8 cellular contexts compared by ENCODE assay signal in the genomic region with DNA sequence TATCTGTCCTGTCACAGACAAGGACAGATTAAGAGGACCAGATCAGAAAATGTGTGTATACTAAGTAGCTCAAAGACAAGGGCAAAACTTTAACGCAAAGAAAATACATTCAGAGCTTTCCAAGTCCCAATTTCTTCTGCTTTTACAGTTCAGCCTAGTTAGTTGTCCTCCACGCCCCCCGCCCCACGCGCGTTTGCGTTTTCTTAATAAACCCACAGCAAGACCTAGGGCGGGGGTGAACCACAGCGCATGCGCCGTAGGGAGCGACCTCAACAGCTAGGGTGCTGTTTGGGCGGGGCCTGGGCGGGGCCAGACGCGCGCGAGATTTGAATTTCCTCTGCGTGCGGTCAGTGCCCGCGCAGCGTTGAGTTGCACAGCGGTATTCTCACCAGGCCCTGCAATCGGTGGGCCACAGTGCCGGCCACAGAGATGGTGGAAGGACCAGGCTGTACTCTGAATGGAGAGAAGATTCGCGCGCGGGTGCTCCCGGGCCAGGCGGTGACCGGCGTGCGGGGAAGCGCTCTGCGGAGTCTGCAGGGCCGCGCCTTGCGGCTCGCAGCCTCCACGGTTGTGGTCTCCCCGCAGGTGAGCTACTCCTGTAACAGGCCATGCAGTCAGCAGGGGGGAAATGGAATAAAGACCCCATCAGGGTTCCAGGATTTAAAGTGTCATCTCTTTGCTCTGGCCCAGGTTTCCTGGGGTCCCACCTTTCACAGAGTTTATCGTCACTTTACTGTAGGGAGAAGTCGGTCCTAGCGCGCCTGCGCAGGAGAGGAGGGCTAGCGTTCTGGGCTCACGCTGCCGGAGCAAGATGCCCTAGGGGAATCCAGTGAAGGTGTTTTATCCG. TPM values are rescaled to one million over a fixed set of nuclear protein-coding genes. Genes with fewer than 3 reads are reported as not detected.
A peak's percentile ranks its signal among the peaks of the same experiment; 100 is the strongest.
DNase-seq lines count a peak whose midpoint lies in the region; ATAC-seq and TF ChIP-seq lines count a peak whose summit lies in the region.

A gene with protein sequence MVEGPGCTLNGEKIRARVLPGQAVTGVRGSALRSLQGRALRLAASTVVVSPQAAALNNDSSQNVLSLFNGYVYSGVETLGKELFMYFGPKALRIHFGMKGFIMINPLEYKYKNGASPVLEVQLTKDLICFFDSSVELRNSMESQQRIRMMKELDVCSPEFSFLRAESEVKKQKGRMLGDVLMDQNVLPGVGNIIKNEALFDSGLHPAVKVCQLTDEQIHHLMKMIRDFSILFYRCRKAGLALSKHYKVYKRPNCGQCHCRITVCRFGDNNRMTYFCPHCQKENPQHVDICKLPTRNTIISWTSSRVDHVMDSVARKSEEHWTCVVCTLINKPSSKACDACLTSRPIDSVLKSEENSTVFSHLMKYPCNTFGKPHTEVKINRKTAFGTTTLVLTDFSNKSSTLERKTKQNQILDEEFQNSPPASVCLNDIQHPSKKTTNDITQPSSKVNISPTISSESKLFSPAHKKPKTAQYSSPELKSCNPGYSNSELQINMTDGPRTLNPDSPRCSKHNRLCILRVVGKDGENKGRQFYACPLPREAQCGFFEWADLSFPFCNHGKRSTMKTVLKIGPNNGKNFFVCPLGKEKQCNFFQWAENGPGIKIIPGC (plus strand): TSS at position 350 of the 847 bp plus-strand sequence. CDS start 80 bp downstream, at position 430.

- ATAC-seq in GM21737 (IDR thresholded peaks at IDR 0.05; ENCODE audit: unreplicated experiment) (peak; percentile 90), natural killer cell (peak; percentile 93 to 95 (median 94))

- no peaks in the 10 kb centered on the region for H3K27me3 ChIP-seq in Peyer's patch

- TF ChIP-seq POLR2A in Peyer's patch (IDR thresholded peaks at IDR 0.05) = no peak

- peaks cover 9 to 15% of the 10 kb centered on the region in 2 donors for H3K4me1 Mint-ChIP-seq in natural killer cell

- no peaks in the 10 kb centered on the region for H3K36me3 Mint-ChIP-seq in natural killer cell

- H3K4me1 ChIP-seq in Peyer's patch = peaks cover 0 to 4% (median 2%) of the 10 kb centered on the region in 4 donors

- DNase-seq in DMS79 treated with DMSO at 0.1 percent for 48 hours (lab: John Stamatoyannopoulos, UW) (peak; percentile 45), KG1 (lab: John Stamatoyannopoulos, UW) (peak; percentile 51), Peyer's patch (peak; percentile 83 to 97 (median 90)), fibroblast of mammary gland (ENCODE audit: low read depth) (peak; percentile 85), natural killer cell (peak; percentile 82)
- peak; percentile 97 to 98 for DNase-seq in activated T-cell treated with anti-CD3 and anti-CD28 coated beads, Interleukin-2, amount 50 U/mL, for 48 hours
- peak; percentile 78 to 94 (median 92) for DNase-seq in stimulated activated naive CD4-positive, alpha-beta T cell (lab: John Stamatoyannopoulos, UW)

- no peaks in the 10 kb centered on the region for H3K36me3 ChIP-seq in Peyer's patch

- intact Hi-C loops in natural killer cell (cut with micrococcal nuclease) = loop anchor here (1.0 kb wide), 1 partner anchor 133 kb away; a partner anchor contains a TSS

- H3K27me3 Mint-ChIP-seq in natural killer cell (ENCODE audit: low read depth in 2 of 2) = no peaks in the 10 kb centered on the region

- H3K4me3 Mint-ChIP-seq in natural killer cell = peak within 1 kb of the TSS; percentile 95

- H3K4me3 ChIP-seq in Peyer's patch (peak within 1 kb of the TSS; percentile 47 to 72 (median 68)), fibroblast of mammary gland (ENCODE audit: control insufficient read depth, low read depth, low read length) (peak within 1 kb of the TSS; percentile 75)

- H3K27ac ChIP-seq in Peyer's patch = peak within 1 kb of the TSS in 2 of 4 donors; percentile 23 to 27

- TF ChIP-seq CTCF in Peyer's patch (IDR thresholded peaks at IDR 0.05) (no peak), fibroblast of mammary gland (conservative IDR thresholded peaks at IDR 0.05; ENCODE audit: control insufficient read depth, insufficient read depth, low read depth, low read length) (no peak), natural killer cell (IDR thresholded peaks at IDR 0.05) (no peak)

- H3K9me3 Mint-ChIP-seq in natural killer cell = no peaks in the 10 kb centered on the region

- peak within 1 kb of the TSS; percentile 19 to 85 for H3K27ac Mint-ChIP-seq in natural killer cell

- no peaks in the 10 kb centered on the region for H3K9me3 ChIP-seq in Peyer's patch

RNA-seq across cellular contexts. Expression of the gene that starts here (rescaled TPM):
- total RNA-seq in Peyer's patch (1 to 10 TPM in 2 of 4 donors, under 1 TPM in 2; 0.76 to 2.5 (median 1.3) TPM), natural killer cell (1 to 10 TPM in 2 of 3 donors, under 1 TPM in 1; 0.45 to 1.9 (median 1.2) TPM)

Comparison
In these comparisons a context has a peak if more than half of its experiments do, and no peak if none do; other contexts are left out.
1. DNase-seq: peak in every context shown above with its lines; median percentile 98 in activated T-cell treated with anti-CD3 and anti-CD28 coated beads, Interleukin-2, amount 50 U/mL, for 48 hours; 92 in stimulated activated naive CD4-positive, alpha-beta T cell; 90 in Peyer's patch; 85 in fibroblast of mammary gland; 82 in natural killer cell; 51 in KG1; 45 in DMS79 treated with DMSO at 0.1 percent for 48 hours.